In the genomic region with DNA sequence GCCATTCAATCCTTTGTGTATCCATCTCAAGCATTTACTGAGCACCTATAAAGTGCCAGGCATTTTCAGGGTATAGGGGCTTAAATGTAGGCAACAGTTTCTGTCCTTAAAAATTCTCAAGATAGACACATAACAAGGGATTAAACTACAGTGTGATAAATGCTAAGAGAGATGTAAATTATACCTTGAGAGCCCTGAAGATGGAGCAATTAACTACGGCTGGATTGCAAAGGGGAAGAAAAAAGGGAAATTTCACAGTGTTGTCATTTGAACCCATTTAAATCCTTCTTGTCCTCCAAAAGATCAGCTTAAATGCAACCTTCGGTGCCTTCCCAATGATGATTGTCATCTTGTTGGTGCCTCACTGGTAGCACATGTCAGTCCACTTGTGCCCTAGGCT, we compare ENCODE assay signal across 9 cellular contexts. TPM values are rescaled to one million over a fixed set of nuclear protein-coding genes. Genes with fewer than 3 reads are reported as not detected.
A peak's percentile ranks its signal among the peaks of the same experiment; 100 is the strongest.
DNase-seq lines count a peak whose midpoint lies in the region; ATAC-seq and TF ChIP-seq lines count a peak whose summit lies in the region.
"Had no signal": no experiment of that assay in that cellular context is flagged by ENCODE, and none has a peak within 500 bp of the region (broad histone marks: within the 10 kb centered on the region; RNA-seq: fewer than 3 reads in every experiment).

No MANE protein-coding gene starts in this region.

- peak overlapping the region in 1 of 2 donors; percentile 4 for H3K27ac ChIP-seq in mucosa of rectum (ENCODE audit: low read depth in 2 of 2, low read length in 2 of 2)
- no peak overlapping the region for H3K27ac ChIP-seq in WERI-Rb-1

- H3K27ac Mint-ChIP-seq in activated T-helper 17 cell treated with anti-CD3 and anti-CD28 coated beads, Interleukin-2, amount 50 U/mL, for 72 hours = peak overlapping the region; percentile 81

- H3K9me3 Mint-ChIP-seq in activated T-helper 17 cell treated with anti-CD3 and anti-CD28 coated beads, Interleukin-2, amount 50 U/mL, for 72 hours = no peaks in the 10 kb centered on the region

- H3K9me3 ChIP-seq in mucosa of rectum (ENCODE audit: control insufficient read depth in 2 of 2, low read length in 2 of 2) (no peaks in the 10 kb centered on the region), WERI-Rb-1 (ENCODE audit: severe bottlenecking) (no peaks in the 10 kb centered on the region)

- peaks cover 39% of the 10 kb centered on the region for H3K4me1 Mint-ChIP-seq in activated T-helper 17 cell treated with anti-CD3 and anti-CD28 coated beads, Interleukin-2, amount 50 U/mL, for 72 hours

- no peaks in the 10 kb centered on the region for H3K36me3 ChIP-seq in mucosa of rectum (ENCODE audit: control insufficient read depth in 2 of 2, insufficient read depth in 2 of 2, low read length in 2 of 2)
- H3K36me3 ChIP-seq in WERI-Rb-1 = no peaks in the 10 kb centered on the region

- H3K4me3 ChIP-seq in mucosa of rectum (ENCODE audit: low read length in 2 of 2) = peak overlapping the region; percentile 49 to 72
- H3K4me3 ChIP-seq in WERI-Rb-1 (ENCODE audit: low read depth, low read length) = no peak overlapping the region

- peak overlapping the region; percentile 87 for H3K4me3 Mint-ChIP-seq in activated T-helper 17 cell treated with anti-CD3 and anti-CD28 coated beads, Interleukin-2, amount 50 U/mL, for 72 hours

- no peaks in the 10 kb centered on the region for H3K27me3 Mint-ChIP-seq in activated T-helper 17 cell treated with anti-CD3 and anti-CD28 coated beads, Interleukin-2, amount 50 U/mL, for 72 hours

- DNase-seq in Ammon's horn (ENCODE audit: low spot score) (peak; percentile 22), islet precursor cell (no peak), WERI-Rb-1 (no peak)

- H3K36me3 Mint-ChIP-seq in activated T-helper 17 cell treated with anti-CD3 and anti-CD28 coated beads, Interleukin-2, amount 50 U/mL, for 72 hours (ENCODE audit: low read depth) = no peaks in the 10 kb centered on the region

- H3K4me1 ChIP-seq in mucosa of rectum (ENCODE audit: control insufficient read depth in 2 of 2, insufficient read depth in 2 of 2, low read length in 2 of 2) = peaks cover 0 to 4% of the 10 kb centered on the region in 2 donors

- ATAC-seq in HG02798 (IDR thresholded peaks at IDR 0.05; ENCODE audit: poor library complexity, unreplicated experiment) (peak; percentile 5), GM19328 (IDR thresholded peaks at IDR 0.05; ENCODE audit: unreplicated experiment) (no peak), HG02623 (IDR thresholded peaks at IDR 0.05; ENCODE audit: unreplicated experiment) (no peak)
- ATAC-seq in activated T-helper 17 cell treated with anti-CD3 and anti-CD28 coated beads, Interleukin-2, amount 50 U/mL, for 72 hours (replicated peaks) = no peak

- peak overlapping the region in 1 of 2 donors; percentile 48 for H3K9ac ChIP-seq in mucosa of rectum (ENCODE audit: low read depth in 1 of 2, low read length in 2 of 2)

- TF ChIP-seq CTCF in WERI-Rb-1 (IDR thresholded peaks at IDR 0.05; ENCODE audit: low read depth, low read length) = no peak

- H3K27me3 ChIP-seq in mucosa of rectum (ENCODE audit: control insufficient read depth in 2 of 2, insufficient read depth in 2 of 2, low read length in 2 of 2) = no peaks in the 10 kb centered on the region
- no peaks in the 10 kb centered on the region for H3K27me3 ChIP-seq in WERI-Rb-1 (ENCODE audit: insufficient read depth, low read depth, severe bottlenecking)

RNA-seq across cellular contexts. Expression of a gene that starts 11.5 kb away (rescaled TPM):
- total RNA-seq in activated T-helper 17 cell treated with anti-CD3 and anti-CD28 coated beads, Interleukin-2, amount 50 U/mL, for 72 hours = 10 to 100 TPM in 1 of 2 donors, 1 to 10 TPM in 1; 8.0 to 66.8 TPM
- total RNA-seq: fibroblast of villous mesenchyme had no signal

RNA-seq across cellular contexts. Expression of a gene that starts 16.3 kb away (rescaled TPM):
- total RNA-seq in activated T-helper 17 cell treated with anti-CD3 and anti-CD28 coated beads, Interleukin-2, amount 50 U/mL, for 72 hours = 100 to 1,000 TPM in 1 of 2 donors, 10 to 100 TPM in 1; 52.3 to 253 TPM
- total RNA-seq: fibroblast of villous mesenchyme had no signal
